ENCODE assay signal across 15 cellular contexts in the genomic region with DNA sequence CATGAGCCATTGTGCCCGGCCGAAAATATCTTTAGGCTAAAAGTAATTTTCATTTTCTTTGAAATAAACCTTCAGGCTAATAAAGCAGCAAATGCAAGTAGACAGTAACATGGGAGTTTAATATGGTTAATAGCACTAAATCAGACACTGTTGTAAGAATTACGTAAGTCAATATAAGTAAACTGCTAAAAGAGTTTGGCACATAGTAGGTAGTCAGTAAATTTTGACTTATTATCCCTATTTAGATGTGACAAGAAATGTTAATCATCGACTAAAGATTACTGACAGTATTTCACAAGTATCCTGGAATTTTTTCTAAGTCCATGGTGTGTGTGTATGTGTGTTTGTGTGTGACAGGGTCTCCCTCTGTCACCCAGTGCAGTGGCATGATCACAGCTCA. TPM values are rescaled to one million over a fixed set of nuclear protein-coding genes. Genes with fewer than 3 reads are reported as not detected.
DNase-seq lines count a peak whose midpoint lies in the region; ATAC-seq and TF ChIP-seq lines count a peak whose summit lies in the region.
"Had no signal": no experiment of that assay in that cellular context is flagged by ENCODE, and none has a peak within 500 bp of the region (broad histone marks: within the 10 kb centered on the region; RNA-seq: fewer than 3 reads in every experiment).

No MANE protein-coding gene starts in this region.

- no peak overlapping the region for H3K27ac ChIP-seq in ACC112 (ENCODE audit: low read depth, low read length)
- H3K27ac ChIP-seq: esophagus muscularis mucosa, PC-9 had no signal

- POLR2A ChIA-PET in WTC11 (lab: Charles Lee): no interaction called here

- H3K4me1 Mint-ChIP-seq in CD14-positive monocyte (peaks cover 40% of the 10 kb centered on the region), WTC11 (peaks cover 20% of the 10 kb centered on the region), immature natural killer cell (peaks cover 68 to 82% of the 10 kb centered on the region in 2 donors)

- peak overlapping the region in 4 of 7 donors; percentile 18 to 78 (median 50) for H3K27ac Mint-ChIP-seq in CD14-positive monocyte
- no peak overlapping the region for H3K27ac Mint-ChIP-seq in WTC11
- H3K27ac Mint-ChIP-seq in immature natural killer cell: peak overlapping the region in 3 of 6 donors; percentile 32 to 69 (median 55)

- H3K4me1 ChIP-seq in ACC112 (ENCODE audit: control insufficient read depth, insufficient read depth, low read length, unreplicated experiment): peaks cover 12% of the 10 kb centered on the region

- no peak for TF ChIP-seq CTCF in CD14-positive monocyte (IDR thresholded peaks at IDR 0.05)
- TF ChIP-seq CTCF in WTC11 (IDR thresholded peaks at IDR 0.05): no peak

- H2AFZ ChIP-seq in ACC112 (ENCODE audit: low read length, unreplicated experiment): no peak overlapping the region
- H2AFZ ChIP-seq: PC-9 had no signal

- H3K4me3 ChIP-seq in ACC112 (ENCODE audit: low read depth, low read length): 0 out of 2 replicates have a peak overlapping the region, but pooled peaks have one; percentile 27
- H3K4me3 ChIP-seq: PC-9 had no signal

- CTCF ChIA-PET in WTC11 (lab: Charles Lee): no interaction called here

- ATAC-seq in WTC11 (no peak), GM18868 (IDR thresholded peaks at IDR 0.05; ENCODE audit: unreplicated experiment) (no peak)

- no peaks in the 10 kb centered on the region for H3K27me3 Mint-ChIP-seq in CD14-positive monocyte (ENCODE audit: low read depth in 3 of 3)
- H3K27me3 Mint-ChIP-seq in WTC11 (ENCODE audit: low read depth): no peaks in the 10 kb centered on the region; the same call in 1 of the 2 replicates
- peaks cover 7 to 20% (median 16%) of the 10 kb centered on the region in 3 donors for H3K27me3 Mint-ChIP-seq in immature natural killer cell (ENCODE audit: low read depth in 3 of 3)

- H3K36me3 Mint-ChIP-seq in CD14-positive monocyte (peaks cover 15 to 45% of the 10 kb centered on the region in 2 donors), WTC11 (peaks cover 52% of the 10 kb centered on the region), immature natural killer cell (peaks cover 6 to 15% (median 13%) of the 10 kb centered on the region in 3 donors)

- H3K36me3 ChIP-seq in ACC112 (ENCODE audit: insufficient read depth, low read length): peaks cover 8% of the 10 kb centered on the region

- H3K4me3 Mint-ChIP-seq in CD14-positive monocyte (no peak overlapping the region), WTC11 (peak overlapping the region; percentile 27; the same call in 1 of the 2 replicates), immature natural killer cell (peak overlapping the region; percentile 27 to 57 (median 49))

- H3K9me3 Mint-ChIP-seq in CD14-positive monocyte (no peaks in the 10 kb centered on the region), WTC11 (no peaks in the 10 kb centered on the region), immature natural killer cell (no peaks in the 10 kb centered on the region)

- intact Hi-C loops in CD14-positive monocyte (cut with micrococcal nuclease): no loop called here

- H3K27me3 ChIP-seq in ACC112 (ENCODE audit: insufficient read depth, low read length): no peaks in the 10 kb centered on the region
- H3K27me3 ChIP-seq: esophagus muscularis mucosa had no signal

- DNase-seq in CD14-positive monocyte (ENCODE audit: low spot score) (no peak), WTC11 (ENCODE audit: low spot score) (no peak), immature natural killer cell (no peak), NCI-H748 treated with DMSO at 0.1 percent for 48 hours (lab: John Stamatoyannopoulos, UW) (no peak), EL (no peak)
- DNase-seq in activated effector memory CD4-positive, alpha-beta T cell treated with Interleukin-2 at 50 U/mL for 16 hours: no peak
- DNase-seq: activated CD4-positive, alpha-beta T cell treated with anti-CD3 and anti-CD28 coated beads, Interleukin-2, amount 50 U/mL, for 48 hours; GDM1; hippocampal formation; NCI-H1105; NCI-H226; PC-9 had no signal

- H3K79me2 ChIP-seq in ACC112 (ENCODE audit: control insufficient read depth, insufficient read depth, low read length, unreplicated experiment): peaks cover 80% of the 10 kb centered on the region

TF ChIP-seq in WTC11, 78 proteins besides CTCF, POLR2A, EP300 and RAD21:
- no peak for TF ChIP-seq ZNF138 (CRISPR knock-in tag; conservative IDR thresholded peaks at IDR 0.05)
- TF ChIP-seq, protein P1, sequence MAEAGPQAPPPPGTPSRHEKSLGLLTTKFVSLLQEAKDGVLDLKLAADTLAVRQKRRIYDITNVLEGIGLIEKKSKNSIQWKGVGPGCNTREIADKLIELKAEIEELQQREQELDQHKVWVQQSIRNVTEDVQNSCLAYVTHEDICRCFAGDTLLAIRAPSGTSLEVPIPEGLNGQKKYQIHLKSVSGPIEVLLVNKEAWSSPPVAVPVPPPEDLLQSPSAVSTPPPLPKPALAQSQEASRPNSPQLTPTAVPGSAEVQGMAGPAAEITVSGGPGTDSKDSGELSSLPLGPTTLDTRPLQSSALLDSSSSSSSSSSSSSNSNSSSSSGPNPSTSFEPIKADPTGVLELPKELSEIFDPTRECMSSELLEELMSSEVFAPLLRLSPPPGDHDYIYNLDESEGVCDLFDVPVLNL (CRISPR knock-in tag; IDR thresholded peaks at IDR 0.05; ENCODE audit: borderline replicate concordance, low read depth): no peak
- no peak for TF ChIP-seq TP53 (CRISPR knock-in tag; IDR thresholded peaks at IDR 0.05)
- TF ChIP-seq, protein P2, sequence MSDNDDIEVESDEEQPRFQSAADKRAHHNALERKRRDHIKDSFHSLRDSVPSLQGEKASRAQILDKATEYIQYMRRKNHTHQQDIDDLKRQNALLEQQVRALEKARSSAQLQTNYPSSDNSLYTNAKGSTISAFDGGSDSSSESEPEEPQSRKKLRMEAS (CRISPR knock-in tag; IDR thresholded peaks at IDR 0.05): no peak
- no peak for TF ChIP-seq SOX15 (CRISPR knock-in tag; IDR thresholded peaks at IDR 0.05)
- no peak for TF ChIP-seq ELF4 (CRISPR knock-in tag; IDR thresholded peaks at IDR 0.05; ENCODE audit: low read depth)
- TF ChIP-seq, protein P3, sequence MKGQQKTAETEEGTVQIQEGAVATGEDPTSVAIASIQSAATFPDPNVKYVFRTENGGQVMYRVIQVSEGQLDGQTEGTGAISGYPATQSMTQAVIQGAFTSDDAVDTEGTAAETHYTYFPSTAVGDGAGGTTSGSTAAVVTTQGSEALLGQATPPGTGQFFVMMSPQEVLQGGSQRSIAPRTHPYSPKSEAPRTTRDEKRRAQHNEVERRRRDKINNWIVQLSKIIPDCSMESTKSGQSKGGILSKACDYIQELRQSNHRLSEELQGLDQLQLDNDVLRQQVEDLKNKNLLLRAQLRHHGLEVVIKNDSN (CRISPR knock-in tag; IDR thresholded peaks at IDR 0.05): no peak
- TF ChIP-seq, protein P4, sequence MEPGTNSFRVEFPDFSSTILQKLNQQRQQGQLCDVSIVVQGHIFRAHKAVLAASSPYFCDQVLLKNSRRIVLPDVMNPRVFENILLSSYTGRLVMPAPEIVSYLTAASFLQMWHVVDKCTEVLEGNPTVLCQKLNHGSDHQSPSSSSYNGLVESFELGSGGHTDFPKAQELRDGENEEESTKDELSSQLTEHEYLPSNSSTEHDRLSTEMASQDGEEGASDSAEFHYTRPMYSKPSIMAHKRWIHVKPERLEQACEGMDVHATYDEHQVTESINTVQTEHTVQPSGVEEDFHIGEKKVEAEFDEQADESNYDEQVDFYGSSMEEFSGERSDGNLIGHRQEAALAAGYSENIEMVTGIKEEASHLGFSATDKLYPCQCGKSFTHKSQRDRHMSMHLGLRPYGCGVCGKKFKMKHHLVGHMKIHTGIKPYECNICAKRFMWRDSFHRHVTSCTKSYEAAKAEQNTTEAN (CRISPR knock-in tag; IDR thresholded peaks at IDR 0.05): no peak

RNA-seq across cellular contexts. Expression of a gene that starts 3.9 kb away (rescaled TPM):
- polyA plus RNA-seq in CD14-positive monocyte (10 to 100 TPM; 31.4 to 41.2 TPM), immature natural killer cell (100 to 1,000 TPM in 1 of 3 donors, 10 to 100 TPM in 2; 39.4 to 113 (median 46.8) TPM)
- total RNA-seq in WTC11 (2021): 102 to 124 TPM (median 105 TPM) in 3 replicates

Comparison
In these comparisons a context has a peak if more than half of its experiments do, and no peak if none do; other contexts are left out.
1. H3K4me3 Mint-ChIP-seq: peak in WTC11 (single experiment) and immature natural killer cell (5 of 5); none in CD14-positive monocyte (0 of 2).